ENCODE assay signal across 27 cellular contexts in the genomic region with DNA sequence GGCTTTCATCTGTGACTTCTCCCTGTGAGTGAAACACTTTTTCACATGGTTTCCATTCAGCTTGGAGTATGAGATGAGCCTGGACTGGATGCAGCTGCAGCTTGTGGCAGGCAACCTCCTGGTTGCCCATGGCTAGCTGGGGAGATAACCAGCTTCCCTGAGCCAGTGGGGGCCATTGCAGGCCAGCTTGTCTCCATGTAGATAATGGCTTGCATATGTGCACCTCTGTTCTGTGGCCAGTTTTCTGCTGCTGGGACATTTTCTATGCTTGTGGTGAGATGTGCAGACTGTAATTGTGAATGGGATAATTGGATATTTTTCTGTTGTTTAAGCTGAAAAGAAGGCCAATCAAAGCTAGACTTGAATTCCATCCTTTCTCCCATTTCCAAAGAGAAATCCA. TPM values are rescaled to one million over a fixed set of nuclear protein-coding genes. Genes with fewer than 3 reads are reported as not detected.
"Had no signal": no experiment of that assay in that cellular context is flagged by ENCODE, and none has a peak within 500 bp of the region (broad histone marks: within the 10 kb centered on the region; RNA-seq: fewer than 3 reads in every experiment).

No MANE protein-coding gene starts in this region.

- H3K9ac ChIP-seq: neural progenitor cell had no signal

- H3K4me3 ChIP-seq: neural progenitor cell, pancreas, prostate gland, right lobe of liver, sigmoid colon, stomach, thoracic aorta, thyroid gland, tibial nerve, upper lobe of left lung, vagina had no signal

- H3K27ac ChIP-seq: neural progenitor cell, pancreas, prostate gland, right lobe of liver, sigmoid colon, stomach, thoracic aorta, thyroid gland, upper lobe of left lung, vagina had no signal

- H3K36me3 ChIP-seq: neural progenitor cell, pancreas, prostate gland, right lobe of liver, sigmoid colon, stomach, thoracic aorta, thyroid gland, tibial nerve, upper lobe of left lung, vagina had no signal

- H3K27me3 ChIP-seq: neural progenitor cell, pancreas, right lobe of liver, sigmoid colon, stomach, thyroid gland, tibial nerve, upper lobe of left lung, vagina had no signal

- H3K4me2 ChIP-seq: neural progenitor cell had no signal

- H3K4me1 ChIP-seq: pancreas, prostate gland, sigmoid colon, stomach, upper lobe of left lung, vagina had no signal

- H3K9me3 ChIP-seq: pancreas, prostate gland, right lobe of liver, sigmoid colon, stomach, thoracic aorta, thyroid gland, tibial nerve, upper lobe of left lung, vagina had no signal

- DNase-seq: natural killer cell; occipital lobe; pancreas; right cardiac atrium; right lobe of liver; sigmoid colon; small intestine; stimulated activated CD4-positive, alpha-beta T cell treated with anti-CD3 and anti-CD28 coated beads, Interleukin-15, amount 100 ng/mL, for 24 hours; stimulated activated CD4-positive, alpha-beta T cell treated with anti-CD3 and anti-CD28 coated beads, Interleukin-2, amount 100 ng/mL, for 24 hours; stimulated activated CD4-positive, alpha-beta T cell treated with anti-CD3 and anti-CD28 coated beads, Interleukin-2, amount 100 ng/mL, for 48 hours; stimulated activated CD4-positive, alpha-beta T cell treated with anti-CD3 and anti-CD28 coated beads, Interleukin-4, amount 100 ng/mL, for 24 hours; stimulated activated naive B cell treated with anti-CD40 and anti-IgM and Interleukin-4, amounts not matched to agents 10 μg/mL and 1 μg/mL and 100 μg/mL, for 72 hours; stimulated activated naive CD4-positive, alpha-beta T cell treated with Interleukin-2 at 50 U/mL for 16 hours; stomach; thyroid gland; trophoblast cell; upper lobe of left lung had no signal

- ATAC-seq: natural killer cell; pancreas; right cardiac atrium; right lobe of liver; stimulated activated effector memory CD8-positive, alpha-beta T cell treated with anti-CD3 and anti-CD28 coated beads, Interleukin-12 subunit alpha, Interleukin-12 subunit beta, amount 100 ng/mL, for 72 hours; stimulated activated naive B cell treated with anti-CD40 and anti-IgM and Interleukin-4, amounts not matched to agents 10 μg/mL and 1 μg/mL and 100 μg/mL, for 72 hours had no signal

- H2AFZ ChIP-seq: neural progenitor cell had no signal

RNA-seq across cellular contexts. Expression of a gene that starts 38.5 kb away (rescaled TPM):
- total RNA-seq: osteocyte, pulmonary artery endothelial cell, subcutaneous adipose tissue, temporal lobe had no signal
